1 cellular context compared by ENCODE assay signal in genomic region chr11:57493507-57494503, GRCh38.
A peak's percentile ranks its signal among the peaks of the same experiment; 100 is the strongest.
TF ChIP-seq lines count a peak whose summit lies in the region.

No MANE protein-coding gene starts in this region.

TF ChIP-seq in GM23338, 12 proteins besides CTCF, POLR2A, EP300 and RAD21:
- TF ChIP-seq, protein P1, sequence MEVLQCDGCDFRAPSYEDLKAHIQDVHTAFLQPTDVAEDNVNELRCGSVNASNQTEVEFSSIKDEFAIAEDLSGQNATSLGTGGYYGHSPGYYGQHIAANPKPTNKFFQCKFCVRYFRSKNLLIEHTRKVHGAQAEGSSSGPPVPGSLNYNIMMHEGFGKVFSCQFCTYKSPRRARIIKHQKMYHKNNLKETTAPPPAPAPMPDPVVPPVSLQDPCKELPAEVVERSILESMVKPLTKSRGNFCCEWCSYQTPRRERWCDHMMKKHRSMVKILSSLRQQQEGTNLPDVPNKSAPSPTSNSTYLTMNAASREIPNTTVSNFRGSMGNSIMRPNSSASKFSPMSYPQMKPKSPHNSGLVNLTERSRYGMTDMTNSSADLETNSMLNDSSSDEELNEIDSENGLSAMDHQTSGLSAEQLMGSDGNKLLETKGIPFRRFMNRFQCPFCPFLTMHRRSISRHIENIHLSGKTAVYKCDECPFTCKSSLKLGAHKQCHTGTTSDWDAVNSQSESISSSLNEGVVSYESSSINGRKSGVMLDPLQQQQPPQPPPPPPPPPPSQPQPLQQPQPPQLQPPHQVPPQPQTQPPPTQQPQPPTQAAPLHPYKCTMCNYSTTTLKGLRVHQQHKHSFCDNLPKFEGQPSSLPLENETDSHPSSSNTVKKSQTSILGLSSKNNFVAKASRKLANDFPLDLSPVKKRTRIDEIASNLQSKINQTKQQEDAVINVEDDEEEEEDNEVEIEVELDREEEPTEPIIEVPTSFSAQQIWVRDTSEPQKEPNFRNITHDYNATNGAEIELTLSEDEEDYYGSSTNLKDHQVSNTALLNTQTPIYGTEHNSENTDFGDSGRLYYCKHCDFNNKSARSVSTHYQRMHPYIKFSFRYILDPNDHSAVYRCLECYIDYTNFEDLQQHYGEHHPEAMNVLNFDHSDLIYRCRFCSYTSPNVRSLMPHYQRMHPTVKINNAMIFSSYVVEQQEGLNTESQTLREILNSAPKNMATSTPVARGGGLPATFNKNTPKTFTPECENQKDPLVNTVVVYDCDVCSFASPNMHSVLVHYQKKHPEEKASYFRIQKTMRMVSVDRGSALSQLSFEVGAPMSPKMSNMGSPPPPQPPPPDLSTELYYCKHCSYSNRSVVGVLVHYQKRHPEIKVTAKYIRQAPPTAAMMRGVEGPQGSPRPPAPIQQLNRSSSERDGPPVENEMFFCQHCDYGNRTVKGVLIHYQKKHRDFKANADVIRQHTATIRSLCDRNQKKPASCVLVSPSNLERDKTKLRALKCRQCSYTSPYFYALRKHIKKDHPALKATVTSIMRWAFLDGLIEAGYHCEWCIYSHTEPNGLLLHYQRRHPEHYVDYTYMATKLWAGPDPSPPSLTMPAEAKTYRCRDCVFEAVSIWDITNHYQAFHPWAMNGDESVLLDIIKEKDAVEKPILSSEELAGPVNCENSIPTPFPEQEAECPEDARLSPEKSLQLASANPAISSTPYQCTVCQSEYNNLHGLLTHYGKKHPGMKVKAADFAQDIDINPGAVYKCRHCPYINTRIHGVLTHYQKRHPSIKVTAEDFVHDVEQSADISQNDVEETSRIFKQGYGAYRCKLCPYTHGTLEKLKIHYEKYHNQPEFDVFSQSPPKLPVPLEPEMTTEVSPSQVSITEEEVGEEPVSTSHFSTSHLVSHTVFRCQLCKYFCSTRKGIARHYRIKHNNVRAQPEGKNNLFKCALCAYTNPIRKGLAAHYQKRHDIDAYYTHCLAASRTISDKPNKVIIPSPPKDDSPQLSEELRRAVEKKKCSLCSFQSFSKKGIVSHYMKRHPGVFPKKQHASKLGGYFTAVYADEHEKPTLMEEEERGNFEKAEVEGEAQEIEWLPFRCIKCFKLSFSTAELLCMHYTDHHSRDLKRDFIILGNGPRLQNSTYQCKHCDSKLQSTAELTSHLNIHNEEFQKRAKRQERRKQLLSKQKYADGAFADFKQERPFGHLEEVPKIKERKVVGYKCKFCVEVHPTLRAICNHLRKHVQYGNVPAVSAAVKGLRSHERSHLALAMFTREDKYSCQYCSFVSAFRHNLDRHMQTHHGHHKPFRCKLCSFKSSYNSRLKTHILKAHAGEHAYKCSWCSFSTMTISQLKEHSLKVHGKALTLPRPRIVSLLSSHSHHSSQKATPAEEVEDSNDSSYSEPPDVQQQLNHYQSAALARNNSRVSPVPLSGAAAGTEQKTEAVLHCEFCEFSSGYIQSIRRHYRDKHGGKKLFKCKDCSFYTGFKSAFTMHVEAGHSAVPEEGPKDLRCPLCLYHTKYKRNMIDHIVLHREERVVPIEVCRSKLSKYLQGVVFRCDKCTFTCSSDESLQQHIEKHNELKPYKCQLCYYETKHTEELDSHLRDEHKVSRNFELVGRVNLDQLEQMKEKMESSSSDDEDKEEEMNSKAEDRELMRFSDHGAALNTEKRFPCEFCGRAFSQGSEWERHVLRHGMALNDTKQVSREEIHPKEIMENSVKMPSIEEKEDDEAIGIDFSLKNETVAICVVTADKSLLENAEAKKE (CRISPR knock-in tag; IDR thresholded peaks at IDR 0.05): peak; percentile 69; the same call in 1 of the 2 replicates
- no peak for TF ChIP-seq ZNF114 (CRISPR knock-in tag; IDR thresholded peaks at IDR 0.05)
